Comparison of ENCODE assay signal across 8 cellular contexts in genomic region chr10:1737222-1738061, GRCh38. TPM values are rescaled to one million over a fixed set of nuclear protein-coding genes. Genes with fewer than 3 reads are reported as not detected.
DNase-seq lines count a peak whose midpoint lies in the region; ATAC-seq and TF ChIP-seq lines count a peak whose summit lies in the region.

ADARB2 (minus strand) TSS chr10:1737525.

- peak within 1 kb of the TSS; percentile 99 for H2AFZ ChIP-seq in KMS-11 (ENCODE audit: low read depth)

- H3K27me3 ChIP-seq in KMS-11 (ENCODE audit: insufficient read depth, low read depth) (no peaks in the 10 kb centered on the region), iPS-15b (ENCODE audit: control insufficient read depth, insufficient read depth, low read length) (peaks cover 61% of the 10 kb centered on the region)

- peak within 1 kb of the TSS; percentile 28; the same call in 1 of the 2 replicates for H3K27ac ChIP-seq in KMS-11

- ATAC-seq in GM21528 (IDR thresholded peaks at IDR 0.05; ENCODE audit: low FRiP score, unreplicated experiment) (peak; percentile 81), activated B cell treated with CpG ODN at 0.5 μM for 24 hours (ENCODE audit: low read depth) (peak; percentile 49)

- peak within 1 kb of the TSS; percentile 70 for H3K4me3 Mint-ChIP-seq in activated B cell treated with CpG ODN at 0.5 μM for 24 hours
- H3K4me3 Mint-ChIP-seq in T-helper 2 cell treated with Interferon-gamma antibody and Interleukin-4, amounts not matched to agents 5 μg/mL and 100 μg/mL, for 36 hours = no peak within 1 kb of the TSS

- no peak for TF ChIP-seq CTCF in GM13976 (IDR thresholded peaks at IDR 0.05; ENCODE audit: borderline replicate concordance, control extremely low read depth, extremely low read depth, insufficient read depth, missing control alignments)
- TF ChIP-seq CTCF in KMS-11 (conservative IDR thresholded peaks at IDR 0.05; ENCODE audit: low read depth, low read length) = no peak
- no peak for TF ChIP-seq CTCF in activated B cell treated with CpG ODN at 0.5 μM for 24 hours (IDR thresholded peaks at IDR 0.05)

- H3K4me3 ChIP-seq in KMS-11 (IDR thresholded peaks at IDR 0.05; ENCODE audit: insufficient read depth, low read depth, low read length) = no peak within 1 kb of the TSS
- H3K4me3 ChIP-seq in iPS-15b (ENCODE audit: low read depth, low read length) = peak within 1 kb of the TSS; percentile 54

- no peaks in the 10 kb centered on the region for H3K9me3 Mint-ChIP-seq in activated B cell treated with CpG ODN at 0.5 μM for 24 hours
- H3K9me3 Mint-ChIP-seq in T-helper 2 cell treated with Interferon-gamma antibody and Interleukin-4, amounts not matched to agents 5 μg/mL and 100 μg/mL, for 36 hours = no peaks in the 10 kb centered on the region

- H3K9me3 ChIP-seq in iPS-15b (ENCODE audit: control insufficient read depth, insufficient read depth, low read length) = no peaks in the 10 kb centered on the region

- H3K9ac ChIP-seq in KMS-11 (peak within 1 kb of the TSS; percentile 69), iPS-15b (ENCODE audit: low read depth, low read length) (peak within 1 kb of the TSS; percentile 16)

- in situ Hi-C loops in GM13976 (cut with MboI; ENCODE audit: low sequenced_read_pairs, unreplicated experiment) = no loop called here

- H3K27ac Mint-ChIP-seq in activated B cell treated with CpG ODN at 0.5 μM for 24 hours = no peak within 1 kb of the TSS
- no peak within 1 kb of the TSS for H3K27ac Mint-ChIP-seq in T-helper 2 cell treated with Interferon-gamma antibody and Interleukin-4, amounts not matched to agents 5 μg/mL and 100 μg/mL, for 36 hours

- no peaks in the 10 kb centered on the region for H3K79me2 ChIP-seq in KMS-11 (ENCODE audit: insufficient read depth, low read depth)

- H3K4me1 ChIP-seq in KMS-11 (ENCODE audit: low read depth, poor library complexity, severe bottlenecking) (peaks cover 13% of the 10 kb centered on the region), iPS-15b (ENCODE audit: control insufficient read depth, insufficient read depth, low read length) (peaks cover 4% of the 10 kb centered on the region)

- peak within 1 kb of the TSS; percentile 74 for H3K4me2 ChIP-seq in KMS-11

- no peaks in the 10 kb centered on the region for H3K36me3 Mint-ChIP-seq in activated B cell treated with CpG ODN at 0.5 μM for 24 hours (ENCODE audit: low read depth)
- no peaks in the 10 kb centered on the region for H3K36me3 Mint-ChIP-seq in T-helper 2 cell treated with Interferon-gamma antibody and Interleukin-4, amounts not matched to agents 5 μg/mL and 100 μg/mL, for 36 hours (ENCODE audit: low read depth)

- DNase-seq in GM13976 (ENCODE audit: low spot score) (peak; percentile 88), activated B cell treated with CpG ODN at 0.5 μM for 24 hours (peak; percentile 30), HCEC 1CT (no peak)
- DNase-seq in stimulated activated CD4-positive, alpha-beta T cell treated with anti-CD3 and anti-CD28 coated beads, TNF-alpha, amount 100 ng/mL, for 24 hours (ENCODE audit: low read depth in 3 of 3) = peak in 2 of 3 experiments; percentile 3 to 8
- DNase-seq in T-helper 2 cell treated with Interferon-gamma antibody and Interleukin-4, amounts not matched to agents 5 μg/mL and 100 μg/mL, for 36 hours (ENCODE audit: low spot score) = no peak

- H3K4me1 Mint-ChIP-seq in activated B cell treated with CpG ODN at 0.5 μM for 24 hours = peaks cover 37% of the 10 kb centered on the region
- no peaks in the 10 kb centered on the region for H3K4me1 Mint-ChIP-seq in T-helper 2 cell treated with Interferon-gamma antibody and Interleukin-4, amounts not matched to agents 5 μg/mL and 100 μg/mL, for 36 hours (ENCODE audit: low read depth)

- POLR2A ChIA-PET in activated B cell treated with CpG ODN at 0.5 μM for 24 hours (lab: Charles Lee) = interaction anchor here (0.9 kb wide), 1 partner anchor 67 kb away, joined by 3 read pairs; no protein-coding TSS in a partner anchor

- H4K20me1 ChIP-seq in KMS-11 (ENCODE audit: insufficient read depth) = no peaks in the 10 kb centered on the region

- peaks cover 66% of the 10 kb centered on the region for H3K27me3 Mint-ChIP-seq in activated B cell treated with CpG ODN at 0.5 μM for 24 hours
- H3K27me3 Mint-ChIP-seq in T-helper 2 cell treated with Interferon-gamma antibody and Interleukin-4, amounts not matched to agents 5 μg/mL and 100 μg/mL, for 36 hours (ENCODE audit: low read depth) = peaks cover 63% of the 10 kb centered on the region

- CTCF ChIA-PET in activated B cell treated with CpG ODN at 0.5 μM for 24 hours (lab: Charles Lee) = no interaction called here

- intact Hi-C loops in activated B cell treated with CpG ODN at 0.5 μM for 24 hours (cut with micrococcal nuclease) = loop anchor here (2.0 to 10.0 kb wide), 4 partner anchors 75 to 1327 kb away; partner anchors contain the start of gene PFKP

- no peaks in the 10 kb centered on the region for H3K36me3 ChIP-seq in KMS-11 (ENCODE audit: insufficient read depth)
- no peaks in the 10 kb centered on the region for H3K36me3 ChIP-seq in iPS-15b (ENCODE audit: control insufficient read depth, insufficient read depth, low read length)

RNA-seq across cellular contexts. Expression of gene ADARB2, which starts in this region (rescaled TPM):
- 0.10 and 0.11 TPM in 2 replicates for total RNA-seq in activated B cell treated with CpG ODN at 0.5 μM for 24 hours

Comparison
In these comparisons a context has a peak if more than half of its experiments do, and no peak if none do; other contexts are left out.
1. Peak in DNase-seq and ATAC-seq in activated B cell treated with CpG ODN at 0.5 μM for 24 hours; RNA of the gene not detected or under 1 TPM.
2. DNase-seq: peak in GM13976 (single experiment) and stimulated activated CD4-positive, alpha-beta T cell treated with anti-CD3 and anti-CD28 coated beads, TNF-alpha, amount 100 ng/mL, for 24 hours (2 of 3); none in T-helper 2 cell treated with Interferon-gamma antibody and Interleukin-4, amounts not matched to agents 5 μg/mL and 100 μg/mL, for 36 hours (single experiment) and HCEC 1CT (single experiment).